ENCODE assay signal across 8 cellular contexts in genomic region chr2:221569342-221570278, GRCh38. TPM values are rescaled to one million over a fixed set of nuclear protein-coding genes. Genes with fewer than 3 reads are reported as not detected.
DNase-seq lines count a peak whose midpoint lies in the region; ATAC-seq and TF ChIP-seq lines count a peak whose summit lies in the region.

No MANE protein-coding gene starts in this region.

- H3K4me1 ChIP-seq in ectodermal cell (ENCODE audit: control insufficient read depth, insufficient read depth, low read length): peaks cover 36% of the 10 kb centered on the region

- peaks cover 24 to 53% of the 10 kb centered on the region in 2 donors for H3K27me3 Mint-ChIP-seq in natural killer cell treated with Interleukin-12 subunit alpha and Interleukin-12 subunit beta and Interleukin-15 and Interleukin-18, amount 100 ng/mL, for 72 hours

- peak overlapping the region; percentile 96 for H3K4me3 Mint-ChIP-seq in natural killer cell treated with Interleukin-12 subunit alpha and Interleukin-12 subunit beta and Interleukin-15 and Interleukin-18, amount 100 ng/mL, for 72 hours

- CTCF ChIA-PET in AG04449 (lab: Yijun Ruan, JAX): no interaction called here

- peaks cover 30 to 31% of the 10 kb centered on the region in 2 donors for H3K4me1 Mint-ChIP-seq in natural killer cell treated with Interleukin-12 subunit alpha and Interleukin-12 subunit beta and Interleukin-15 and Interleukin-18, amount 100 ng/mL, for 72 hours (ENCODE audit: low read depth in 2 of 2)

- H3K36me3 ChIP-seq in H7 (replicated peaks; ENCODE audit: control insufficient read depth, insufficient read depth, low read length) (no peaks in the 10 kb centered on the region), ectodermal cell (ENCODE audit: control insufficient read depth, insufficient read depth, low read length) (peaks cover 2% of the 10 kb centered on the region)

- no peaks in the 10 kb centered on the region for H3K9me3 ChIP-seq in ectodermal cell (ENCODE audit: control insufficient read depth, low read length)

- H3K27ac ChIP-seq in ectodermal cell (ENCODE audit: insufficient read depth, low read depth, low read length, poor library complexity, severe bottlenecking): peak overlapping the region; percentile 18

- ATAC-seq in natural killer cell treated with Interleukin-12 subunit alpha and Interleukin-12 subunit beta and Interleukin-15 and Interleukin-18, amount 100 ng/mL, for 72 hours: no peak
- no peak for ATAC-seq in HG03175 (IDR thresholded peaks at IDR 0.05; ENCODE audit: unreplicated experiment)
- no peak for ATAC-seq in HG03159 (IDR thresholded peaks at IDR 0.05; ENCODE audit: unreplicated experiment)
- no peak for ATAC-seq in GM19035 (IDR thresholded peaks at IDR 0.05; ENCODE audit: unreplicated experiment)

- H3K4me3 ChIP-seq in AG04449 (ENCODE audit: low read depth, low read length): peak overlapping the region; percentile 91
- H3K4me3 ChIP-seq in H7 (ENCODE audit: insufficient read depth, low read depth, low read length): peak overlapping the region; percentile 67
- H3K4me3 ChIP-seq in ectodermal cell (ENCODE audit: insufficient read depth, low read depth, low read length): peak overlapping the region; percentile 96

- POLR2A ChIA-PET in AG04449 (lab: Yijun Ruan, JAX): no interaction called here

- no peaks in the 10 kb centered on the region for H3K9me3 Mint-ChIP-seq in natural killer cell treated with Interleukin-12 subunit alpha and Interleukin-12 subunit beta and Interleukin-15 and Interleukin-18, amount 100 ng/mL, for 72 hours

- H3K27ac Mint-ChIP-seq in natural killer cell treated with Interleukin-12 subunit alpha and Interleukin-12 subunit beta and Interleukin-15 and Interleukin-18, amount 100 ng/mL, for 72 hours: no peak overlapping the region

- H3K27me3 ChIP-seq in H7 (ENCODE audit: control insufficient read depth, insufficient read depth, low read length): peaks cover 35% of the 10 kb centered on the region
- peaks cover 5% of the 10 kb centered on the region for H3K27me3 ChIP-seq in ectodermal cell (ENCODE audit: control insufficient read depth, insufficient read depth, low read length, poor library complexity, severe bottlenecking)

- no peak for TF ChIP-seq CTCF in AG04449 (IDR thresholded peaks at IDR 0.05; ENCODE audit: insufficient read depth, low read length, missing control alignments)

- WGBS in ectodermal cell, 2 experiments: 1 to 2% methylated on average over 17 to 24 of the region's 25 CpGs

- H3K36me3 Mint-ChIP-seq in natural killer cell treated with Interleukin-12 subunit alpha and Interleukin-12 subunit beta and Interleukin-15 and Interleukin-18, amount 100 ng/mL, for 72 hours: peaks cover 5% of the 10 kb centered on the region

- DNase-seq in AG04449 (ENCODE audit: low read depth, low spot score): no peak
- DNase-seq in H7: peak; percentile 58
- DNase-seq in natural killer cell treated with Interleukin-12 subunit alpha and Interleukin-12 subunit beta and Interleukin-15 and Interleukin-18, amount 100 ng/mL, for 72 hours (ENCODE audit: low spot score): no peak
- DNase-seq in UCSD-AML1 (lab: John Stamatoyannopoulos, UW; ENCODE audit: unreplicated experiment): no peak

RNA-seq across cellular contexts. Expression of gene EPHA4, which starts 2.5 kb away (rescaled TPM):
- 9.9 and 20.2 TPM in 2 replicates for total RNA-seq in H7 (2014; rRNA removed; shearing (Covaris generic))
- 204 TPM for polyA plus RNA-seq in ectodermal cell (2013, experiment 1 of 4)
- polyA plus RNA-seq in ectodermal cell (2013, experiment 2 of 4): 249 TPM
- polyA plus RNA-seq in ectodermal cell (2013, experiment 3 of 4): 149 TPM
- 183 TPM for polyA plus RNA-seq in ectodermal cell (2013, experiment 4 of 4)
- 10 to 100 TPM in 1 of 2 donors, 1 to 10 TPM in 1; 9.7 to 20.7 TPM for total RNA-seq in natural killer cell treated with Interleukin-12 subunit alpha and Interleukin-12 subunit beta and Interleukin-15 and Interleukin-18, amount 100 ng/mL, for 72 hours
